Comparison of ENCODE assay signal across 10 cellular contexts in genomic region chr4:101865501-101866062, GRCh38.
DNase-seq lines count a peak whose midpoint lies in the region; ATAC-seq and TF ChIP-seq lines count a peak whose summit lies in the region.
"Had no signal": no experiment of that assay in that cellular context is flagged by ENCODE, and none has a peak within 500 bp of the region (broad histone marks: within the 10 kb centered on the region; RNA-seq: fewer than 3 reads in every experiment).

No MANE protein-coding gene starts in this region.

- no peak for TF ChIP-seq POLR2A in breast epithelium (IDR thresholded peaks at IDR 0.05)

- no peak overlapping the region for H3K9ac ChIP-seq in mammary epithelial cell (ENCODE audit: insufficient read depth, low read length)

- dilution Hi-C loops in mammary epithelial cell (cut with HindIII; ENCODE audit: low sequenced_read_pairs) = no loop called here

- CTCF ChIA-PET in mammary epithelial cell (lab: Charles Lee; ENCODE audit: low non-redundant PET) = no interaction called here

- H4K20me1 ChIP-seq in mammary epithelial cell (ENCODE audit: insufficient read depth, low read length) (no peaks in the 10 kb centered on the region), hepatocyte (ENCODE audit: insufficient read depth, poor library complexity, severe bottlenecking) (no peaks in the 10 kb centered on the region)

- H3K79me2 ChIP-seq in mammary epithelial cell (ENCODE audit: insufficient read depth, low read length) (no peaks in the 10 kb centered on the region), hepatocyte (no peaks in the 10 kb centered on the region)

- 57% methylated on average over 3 of the region's 3 CpGs for WGBS in mammary epithelial cell (ENCODE audit: low coverage, missing lambda C conversion rate)
- 9% methylated on average over 3 of the region's 3 CpGs for WGBS in hepatocyte (ENCODE audit: low lambda C conversion rate, missing lambda C conversion rate)

- in situ Hi-C loops in mammary epithelial cell (cut with MboI; ENCODE audit: low sequenced_read_pairs in 2 of 2) = no loop called here

- H3K9me3 ChIP-seq in mammary epithelial cell (replicated peaks; ENCODE audit: insufficient read depth, low read length) (no peaks in the 10 kb centered on the region), breast epithelium (no peaks in the 10 kb centered on the region), hepatocyte (ENCODE audit: low read depth) (no peaks in the 10 kb centered on the region)
- H3K9me3 ChIP-seq: thyroid gland had no signal

- H2AFZ ChIP-seq in mammary epithelial cell (ENCODE audit: low read depth, low read length) (no peak overlapping the region), hepatocyte (peak overlapping the region; percentile 19)

- DNase-seq in mammary epithelial cell (peak; percentile 28), breast epithelium (ENCODE audit: low spot score in 2 of 2) (no peak), T1000 (lab: John Stamatoyannopoulos, UW) (peak; percentile 5), hepatocyte (ENCODE audit: low spot score) (peak; percentile 8), NCI-H446 treated with DMSO at 0.1 percent for 48 hours (lab: John Stamatoyannopoulos, UW) (no peak), NCI-H1417 treated with DMSO at 0.1 percent for 48 hours (lab: John Stamatoyannopoulos, UW) (no peak), NCI-H82 (lab: John Stamatoyannopoulos, UW) (no peak)
- DNase-seq: activated CD4-positive, alpha-beta T cell treated with anti-CD3 and anti-CD28 coated beads, Interleukin-2, amount 50 U/mL, for 4 hours; thyroid gland had no signal

- H3K4me1 ChIP-seq in mammary epithelial cell (ENCODE audit: insufficient read depth, low read length) = no peaks in the 10 kb centered on the region
- H3K4me1 ChIP-seq in breast epithelium = no peaks in the 10 kb centered on the region
- H3K4me1 ChIP-seq in hepatocyte (ENCODE audit: insufficient read depth) = peaks cover 13% of the 10 kb centered on the region
- H3K4me1 ChIP-seq: thyroid gland had no signal

- H3K9me2 ChIP-seq in hepatocyte (replicated peaks; ENCODE audit: insufficient read depth) = no peaks in the 10 kb centered on the region

- no peak for ATAC-seq in GM21515 (IDR thresholded peaks at IDR 0.05; ENCODE audit: unreplicated experiment)

- no TSS peak for BruUV-seq in mammary epithelial cell (replicated peaks; lab: Mats Ljungman, UMichigan)

- H3K27me3 ChIP-seq in mammary epithelial cell (ENCODE audit: insufficient read depth, low read length) (peaks cover 2% of the 10 kb centered on the region), breast epithelium (no peaks in the 10 kb centered on the region), hepatocyte (no peaks in the 10 kb centered on the region)
- H3K27me3 ChIP-seq: thyroid gland had no signal

- H3K4me2 ChIP-seq in mammary epithelial cell (ENCODE audit: insufficient read depth, low read depth, low read length) (no peak overlapping the region), hepatocyte (peak overlapping the region; percentile 34)

- no peak overlapping the region for H3K27ac ChIP-seq in mammary epithelial cell (ENCODE audit: insufficient read depth, low read depth, low read length)
- H3K27ac ChIP-seq in breast epithelium = no peak overlapping the region
- peak overlapping the region; percentile 85 for H3K27ac ChIP-seq in hepatocyte
- H3K27ac ChIP-seq: thyroid gland had no signal

- no peak overlapping the region for H3K4me3 ChIP-seq in mammary epithelial cell (replicated peaks in 1 of 3; ENCODE audit: insufficient read depth in 1 of 3, low read depth in 2 of 3, low read length in 3 of 3)
- no peak overlapping the region for H3K4me3 ChIP-seq in breast epithelium
- no peak overlapping the region for H3K4me3 ChIP-seq in hepatocyte
- H3K4me3 ChIP-seq: thyroid gland had no signal

- TF ChIP-seq CTCF in mammary epithelial cell (conservative IDR thresholded peaks at IDR 0.05 in 1 of 2, IDR thresholded peaks at IDR 0.05 in 1 of 2; ENCODE audit: extremely low read depth in 1 of 2, insufficient read depth in 1 of 2, low read depth in 1 of 2, low read length in 2 of 2) = no peak
- TF ChIP-seq CTCF in breast epithelium (IDR thresholded peaks at IDR 0.05) = no peak
- no peak for TF ChIP-seq CTCF in hepatocyte (IDR thresholded peaks at IDR 0.05; ENCODE audit: poor library complexity)

- intact Hi-C loops in mammary epithelial cell (cut with micrococcal nuclease) (no loop called here), breast epithelium (cut with DNase I; ENCODE audit: low total_unique reads) (no loop called here)

- no peaks in the 10 kb centered on the region for H3K36me3 ChIP-seq in mammary epithelial cell (ENCODE audit: insufficient read depth, low read length)
- no peaks in the 10 kb centered on the region for H3K36me3 ChIP-seq in breast epithelium
- no peaks in the 10 kb centered on the region for H3K36me3 ChIP-seq in hepatocyte (replicated peaks; ENCODE audit: insufficient read depth, low read depth)
- H3K36me3 ChIP-seq: thyroid gland had no signal

Comparison
In these comparisons a context has a peak if more than half of its experiments do, and no peak if none do; other contexts are left out.
1. DNase-seq: peak in mammary epithelial cell (single experiment), T1000 (single experiment) and hepatocyte (single experiment); none in breast epithelium (0 of 2), NCI-H446 treated with DMSO at 0.1 percent for 48 hours (single experiment), NCI-H1417 treated with DMSO at 0.1 percent for 48 hours (single experiment) and NCI-H82 (single experiment).